In genomic region chr5:6704361-6704851, GRCh38 we compare ENCODE assay signal across 10 cellular contexts. TPM values are rescaled to one million over a fixed set of nuclear protein-coding genes. Genes with fewer than 3 reads are reported as not detected.
DNase-seq lines count a peak whose midpoint lies in the region; ATAC-seq and TF ChIP-seq lines count a peak whose summit lies in the region.
"Had no signal": no experiment of that assay in that cellular context is flagged by ENCODE, and none has a peak within 500 bp of the region (broad histone marks: within the 10 kb centered on the region; RNA-seq: fewer than 3 reads in every experiment).

No MANE protein-coding gene starts in this region.

- TF ChIP-seq POLR2A in spleen (IDR thresholded peaks at IDR 0.05), result no peak

- 46 to 77% (median 65%) methylated on average over 11 of the region's 11 CpGs for WGBS in spleen, 5 donors

- ATAC-seq in GM21360 (IDR thresholded peaks at IDR 0.05; ENCODE audit: unreplicated experiment), result no peak

- POLR2A ChIA-PET in HEK293 (lab: Yijun Ruan, JAX), result interaction anchor here (1.0 to 1.2 kb wide), 2 partner anchors 9 to 72 kb away, joined by 3 read pairs; partner anchors contain the start of genes NSUN2 and TENT4A

- H3K27me3 ChIP-seq in left ventricle myocardium inferior (ENCODE audit: low read depth) (no peaks in the 10 kb centered on the region), spleen (replicated peaks in 1 of 7) (peaks cover 0 to 15% (median 0%) of the 10 kb centered on the region in 7 donors)

- H3K27ac ChIP-seq in HEK293 (ENCODE audit: extremely low read depth, low read depth, low read length) (no peak overlapping the region), left ventricle myocardium inferior (replicated peaks) (peak overlapping the region; percentile 93), spleen (peak overlapping the region in 7 of 8 donors; percentile 14 to 63 (median 59))

- in situ Hi-C loops in astrocyte of the cerebellum (cut with HindIII; ENCODE audit: low sequenced_read_pairs), result no loop called here

- intact Hi-C loops in left ventricle myocardium inferior (cut with micrococcal nuclease) (no loop called here), spleen (cut with DNase I; ENCODE audit: low total_unique reads) (no loop called here)

- CTCF ChIA-PET in HEK293 (lab: Yijun Ruan, JAX), result interaction anchor here (0.6 kb wide), 2 partner anchors 514 to 1111 kb away, joined by 3 read pairs; no protein-coding TSS in a partner anchor

- DNase-seq in astrocyte of the cerebellum (ENCODE audit: low read depth) (peak; percentile 78), left ventricle myocardium inferior (peak; percentile 76), spleen (no peak), middle frontal gyrus (ENCODE audit: extremely low spot score, low spot score) (no peak)
- no peak for DNase-seq in activated CD4-positive, alpha-beta T cell treated with anti-CD3 and anti-CD28 coated beads for 4 hours
- DNase-seq in effector CD4-positive, alpha-beta T cell, result no peak
- DNase-seq: activated T-cell treated with anti-CD3 and anti-CD28 coated beads for 4 hours, NCI-H526 treated with DMSO at 0.1 percent for 48 hours had no signal

- no peak overlapping the region for H3K4me3 ChIP-seq in HEK293 (ENCODE audit: low read depth, low read length)
- H3K4me3 ChIP-seq in astrocyte of the cerebellum (ENCODE audit: low read depth, low read length), result no peak overlapping the region
- H3K4me3 ChIP-seq in left ventricle myocardium inferior, result peak overlapping the region; percentile 38
- H3K4me3 ChIP-seq in spleen, result no peak overlapping the region

- no peaks in the 10 kb centered on the region for H3K9me3 ChIP-seq in HEK293 (ENCODE audit: control insufficient read depth, insufficient read depth, low read depth, low read length)
- no peaks in the 10 kb centered on the region for H3K9me3 ChIP-seq in left ventricle myocardium inferior (replicated peaks)
- no peaks in the 10 kb centered on the region for H3K9me3 ChIP-seq in spleen

- peaks cover under 1% of the 10 kb centered on the region; the same call in 1 of the 2 replicates for H3K4me1 ChIP-seq in HEK293 (ENCODE audit: control insufficient read depth, insufficient read depth, low read length)
- H3K4me1 ChIP-seq in left ventricle myocardium inferior, result peaks cover 27% of the 10 kb centered on the region
- H3K4me1 ChIP-seq in spleen, result peaks cover 0 to 19% (median 11%) of the 10 kb centered on the region in 6 donors

- TF ChIP-seq CTCF in HEK293 (tag by site-specific recombination; IDR thresholded peaks at IDR 0.05) (no peak), astrocyte of the cerebellum (IDR thresholded peaks at IDR 0.05; ENCODE audit: low read depth, low read length, missing control alignments) (no peak), left ventricle myocardium inferior (IDR thresholded peaks at IDR 0.05; ENCODE audit: borderline replicate concordance) (no peak), spleen (IDR thresholded peaks at IDR 0.05 in 8 of 11, conservative IDR thresholded peaks at IDR 0.05 in 3 of 11) (no peak)

- no peaks in the 10 kb centered on the region for H3K36me3 ChIP-seq in HEK293 (ENCODE audit: control insufficient read depth in 2 of 2, insufficient read depth in 1 of 2, low read length in 2 of 2)
- no peaks in the 10 kb centered on the region for H3K36me3 ChIP-seq in left ventricle myocardium inferior
- H3K36me3 ChIP-seq in spleen, result no peaks in the 10 kb centered on the region

TF ChIP-seq in HEK293, 187 proteins besides CTCF, POLR2A, EP300 and RAD21 (continues in another document):
- TF ChIP-seq ZNF2 (tag by site-specific recombination; IDR thresholded peaks at IDR 0.05), result no peak
- no peak for TF ChIP-seq ZFP3 (tag by site-specific recombination; IDR thresholded peaks at IDR 0.05; ENCODE audit: low read depth)
- TF ChIP-seq ZNF350 (tag by site-specific recombination; IDR thresholded peaks at IDR 0.05), result no peak
- peak; percentile 98 for TF ChIP-seq KLF1 (tag by site-specific recombination; IDR thresholded peaks at IDR 0.05)
- TF ChIP-seq ZNF677 (tag by site-specific recombination; IDR thresholded peaks at IDR 0.05), result no peak
- TF ChIP-seq PRDM6 (tag by site-specific recombination; IDR thresholded peaks at IDR 0.05), result no peak
- no peak for TF ChIP-seq ZIC2 (tag by site-specific recombination; IDR thresholded peaks at IDR 0.05)
- TF ChIP-seq KLF10 (tag by site-specific recombination; IDR thresholded peaks at IDR 0.05), result no peak
- TF ChIP-seq OSR2 (tag by site-specific recombination; IDR thresholded peaks at IDR 0.05), result no peak
- TF ChIP-seq ZNF596 (tag by site-specific recombination; IDR thresholded peaks at IDR 0.05), result no peak
- peak; percentile 73 for TF ChIP-seq SCRT2 (tag by site-specific recombination; IDR thresholded peaks at IDR 0.05)
- TF ChIP-seq MYNN (tag by site-specific recombination; IDR thresholded peaks at IDR 0.05; ENCODE audit: borderline replicate concordance), result no peak
- TF ChIP-seq ZNF514 (tag by site-specific recombination; IDR thresholded peaks at IDR 0.05), result no peak
- no peak for TF ChIP-seq PRDM10 (tag by site-specific recombination; IDR thresholded peaks at IDR 0.05)
- TF ChIP-seq, protein P1, sequence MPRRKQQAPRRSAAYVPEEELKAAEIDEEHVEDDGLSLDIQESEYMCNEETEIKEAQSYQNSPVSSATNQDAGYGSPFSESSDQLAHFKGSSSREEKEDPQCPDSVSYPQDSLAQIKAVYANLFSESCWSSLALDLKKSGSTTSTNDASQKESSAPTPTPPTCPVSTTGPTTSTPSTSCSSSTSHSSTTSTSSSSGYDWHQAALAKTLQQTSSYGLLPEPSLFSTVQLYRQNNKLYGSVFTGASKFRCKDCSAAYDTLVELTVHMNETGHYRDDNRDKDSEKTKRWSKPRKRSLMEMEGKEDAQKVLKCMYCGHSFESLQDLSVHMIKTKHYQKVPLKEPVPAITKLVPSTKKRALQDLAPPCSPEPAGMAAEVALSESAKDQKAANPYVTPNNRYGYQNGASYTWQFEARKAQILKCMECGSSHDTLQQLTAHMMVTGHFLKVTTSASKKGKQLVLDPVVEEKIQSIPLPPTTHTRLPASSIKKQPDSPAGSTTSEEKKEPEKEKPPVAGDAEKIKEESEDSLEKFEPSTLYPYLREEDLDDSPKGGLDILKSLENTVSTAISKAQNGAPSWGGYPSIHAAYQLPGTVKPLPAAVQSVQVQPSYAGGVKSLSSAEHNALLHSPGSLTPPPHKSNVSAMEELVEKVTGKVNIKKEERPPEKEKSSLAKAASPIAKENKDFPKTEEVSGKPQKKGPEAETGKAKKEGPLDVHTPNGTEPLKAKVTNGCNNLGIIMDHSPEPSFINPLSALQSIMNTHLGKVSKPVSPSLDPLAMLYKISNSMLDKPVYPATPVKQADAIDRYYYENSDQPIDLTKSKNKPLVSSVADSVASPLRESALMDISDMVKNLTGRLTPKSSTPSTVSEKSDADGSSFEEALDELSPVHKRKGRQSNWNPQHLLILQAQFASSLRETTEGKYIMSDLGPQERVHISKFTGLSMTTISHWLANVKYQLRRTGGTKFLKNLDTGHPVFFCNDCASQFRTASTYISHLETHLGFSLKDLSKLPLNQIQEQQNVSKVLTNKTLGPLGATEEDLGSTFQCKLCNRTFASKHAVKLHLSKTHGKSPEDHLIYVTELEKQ (tag by site-specific recombination; IDR thresholded peaks at IDR 0.05; ENCODE audit: borderline replicate concordance), result no peak

RNA-seq across cellular contexts. Expression of gene TENT4A, which starts 8.8 kb away (rescaled TPM):
- 9.5 TPM for total RNA-seq in left ventricle myocardium inferior
- total RNA-seq in spleen, result 10 to 100 TPM; 26.3 to 44.8 (median 37.0) TPM
- polyA plus RNA-seq in spleen, result 10 to 100 TPM in 2 of 3 donors, 1 to 10 TPM in 1; 7.1 to 16.5 (median 12.9) TPM

Comparison
In these comparisons a context has a peak if more than half of its experiments do, and no peak if none do; other contexts are left out.
1. DNase-seq: peak in astrocyte of the cerebellum (single experiment) and left ventricle myocardium inferior (single experiment); none in spleen (single experiment), middle frontal gyrus (single experiment), activated CD4-positive, alpha-beta T cell treated with anti-CD3 and anti-CD28 coated beads for 4 hours (0 of 2) and effector CD4-positive, alpha-beta T cell (single experiment).